In genomic region chr18:140670-141266, GRCh38 we compare ENCODE assay signal across 9 cellular contexts.
"Had no signal": no experiment of that assay in that cellular context is flagged by ENCODE, and none has a peak within 500 bp of the region (broad histone marks: within the 10 kb centered on the region; RNA-seq: fewer than 3 reads in every experiment).

No MANE protein-coding gene starts in this region.

- H3K27ac ChIP-seq: GM23248 had no signal

- H3K4me1 Mint-ChIP-seq: IgD-negative memory B cell had no signal

- H3K27ac Mint-ChIP-seq: HFFc6, IgD-negative memory B cell had no signal

- FAIRE-seq: HTR-8/SVneo had no signal

- ATAC-seq: HCT116 had no signal

- H3K4me3 ChIP-seq: GM23248, HAP-1 had no signal

- H3K9me3 ChIP-seq: HAP-1 had no signal

- H3K36me3 Mint-ChIP-seq: IgD-negative memory B cell had no signal

- H3K36me3 ChIP-seq: HAP-1 had no signal

- H3K4me3 Mint-ChIP-seq: HFFc6, IgD-negative memory B cell had no signal

- DNase-seq: GM23248, GOT3, H7, HFFc6, KG1 had no signal

- H3K9me3 Mint-ChIP-seq: HFFc6, IgD-negative memory B cell had no signal

- H2AFZ ChIP-seq: GM23248 had no signal

- H3K4me1 ChIP-seq: HAP-1 had no signal

- H3K9ac ChIP-seq: GM23248 had no signal
